ENCODE assay signal across 27 cellular contexts in genomic region chr7:96299496-96299895, GRCh38. TPM values are rescaled to one million over a fixed set of nuclear protein-coding genes. Genes with fewer than 3 reads are reported as not detected.
DNase-seq lines count a peak whose midpoint lies in the region; TF ChIP-seq lines count a peak whose summit lies in the region.
"Had no signal": no experiment of that assay in that cellular context is flagged by ENCODE, and none has a peak within 500 bp of the region (broad histone marks: within the 10 kb centered on the region; RNA-seq: fewer than 3 reads in every experiment).

No MANE protein-coding gene starts in this region.

- WGBS in suprapubic skin, result 100% methylated on average over 1 of the region's 1 CpG

- H3K27me3 ChIP-seq in dorsolateral prefrontal cortex (no peaks in the 10 kb centered on the region), suprapubic skin (no peaks in the 10 kb centered on the region)

- TF ChIP-seq POLR2A in suprapubic skin (IDR thresholded peaks at IDR 0.05), result no peak

- peak overlapping the region in 56 of 59 donors; percentile 60 to 99 (median 94) for H3K27ac ChIP-seq in dorsolateral prefrontal cortex
- no peak overlapping the region for H3K27ac ChIP-seq in suprapubic skin
- H3K27ac ChIP-seq: HL-60 had no signal

- intact Hi-C loops in dorsolateral prefrontal cortex (cut with DNase I), result loop anchor here in 1 of 2 donors (5.0 kb wide), 1 partner anchor 122 kb away; no protein-coding TSS in a partner anchor

- TF ChIP-seq EP300 in suprapubic skin (IDR thresholded peaks at IDR 0.05), result no peak

- TF ChIP-seq CTCF in dorsolateral prefrontal cortex (IDR thresholded peaks at IDR 0.05 in 54 of 56, conservative IDR thresholded peaks at IDR 0.05 in 2 of 56; ENCODE audit: low read depth in 1 of 56, partially characterized antibody in 56 of 56) (no peak), suprapubic skin (IDR thresholded peaks at IDR 0.05) (no peak)

- DNase-seq in amniotic epithelial cell (ENCODE audit: low read depth) (peak; percentile 75), dorsolateral prefrontal cortex (no peak), renal cortical epithelial cell (ENCODE audit: low read depth) (peak; percentile 17), suprapubic skin (ENCODE audit: low spot score in 2 of 2) (no peak), SHP77 treated with DMSO at 0.1 percent for 48 hours (lab: John Stamatoyannopoulos, UW) (no peak), H4 (ENCODE audit: low spot score) (no peak), UCSD-AML1 (lab: John Stamatoyannopoulos, UW; ENCODE audit: unreplicated experiment) (no peak)
- DNase-seq: C1 segment of cervical spinal cord; CD4-positive, alpha-beta memory T cell; COR-L47; DMS53; HCEC 1CT; Karpas-422; NCI-H1092; NCI-H1436; NCI-H187; NCI-H2081 treated with DMSO at 0.1 percent for 48 hours; NCI-H2171; NCI-H446; NCI-H524 treated with DMSO at 0.1 percent for 48 hours; NCI-H82; NK-92 treated with Interleukin-12 subunit alpha and Interleukin-12 subunit beta, amount 100 ng/mL, for 24 hours; PC-3; Right ventricle myocardium superior; RPMI8226 had no signal

- H3K4me3 ChIP-seq in dorsolateral prefrontal cortex, result no peak overlapping the region
- H3K4me3 ChIP-seq in suprapubic skin, result no peak overlapping the region
- H3K4me3 ChIP-seq: GM23338 had no signal

- H3K4me1 ChIP-seq in suprapubic skin, result peaks cover 10% of the 10 kb centered on the region

- no peaks in the 10 kb centered on the region for H3K9me3 ChIP-seq in suprapubic skin

- no peaks in the 10 kb centered on the region for H3K36me3 ChIP-seq in suprapubic skin

RNA-seq across cellular contexts. Expression of gene SLC25A13, which starts 22.4 kb away (rescaled TPM):
- total RNA-seq in dorsolateral prefrontal cortex (10 to 100 TPM in 117 of 120 experiments, 1 to 10 TPM in 3; 8.6 to 61.9 (median 21.0) TPM), renal cortical epithelial cell (66.8 and 92.2 TPM in 2 replicates), suprapubic skin (10 to 100 TPM; 35.6 to 55.8 (median 42.5) TPM)
- 56.2 and 61.1 TPM in 2 replicates for total RNA-seq in H4 (2014; rRNA removed; shearing (Covaris generic))

Comparison
In these comparisons a context has a peak if more than half of its experiments do, and no peak if none do; other contexts are left out.
1. DNase-seq: peak in amniotic epithelial cell (single experiment) and renal cortical epithelial cell (single experiment); none in dorsolateral prefrontal cortex (0 of 10), suprapubic skin (0 of 2), SHP77 treated with DMSO at 0.1 percent for 48 hours (single experiment), H4 (single experiment) and UCSD-AML1 (single experiment).